Comparison of ENCODE assay signal across 8 cellular contexts in genomic region chr14:102568115-102568614, GRCh38. TPM values are rescaled to one million over a fixed set of nuclear protein-coding genes. Genes with fewer than 3 reads are reported as not detected.
DNase-seq lines count a peak whose midpoint lies in the region; ATAC-seq and TF ChIP-seq lines count a peak whose summit lies in the region.

No MANE protein-coding gene starts in this region.

- peak overlapping the region; percentile 7 for H3K27ac ChIP-seq in HUES48 (ENCODE audit: low read depth, low read length)
- H3K27ac ChIP-seq in foreskin keratinocyte: no peak overlapping the region
- H3K27ac ChIP-seq in left ventricle myocardium inferior (replicated peaks): no peak overlapping the region

- no peaks in the 10 kb centered on the region for H3K27me3 Mint-ChIP-seq in activated T-helper 17 cell treated with anti-CD3 and anti-CD28 coated beads, Interleukin-2, amount 50 U/mL, for 72 hours

- no peaks in the 10 kb centered on the region for H3K9me3 Mint-ChIP-seq in activated T-helper 17 cell treated with anti-CD3 and anti-CD28 coated beads, Interleukin-2, amount 50 U/mL, for 72 hours

- peaks cover 11% of the 10 kb centered on the region; the same call in 1 of the 2 replicates for H3K4me1 ChIP-seq in HUES48 (ENCODE audit: control insufficient read depth, insufficient read depth, low read length)
- no peaks in the 10 kb centered on the region for H3K4me1 ChIP-seq in foreskin keratinocyte
- no peaks in the 10 kb centered on the region for H3K4me1 ChIP-seq in left ventricle myocardium inferior

- no peak overlapping the region for H3K9ac ChIP-seq in HUES48 (ENCODE audit: low read depth, low read length)

- TF ChIP-seq CTCF in foreskin keratinocyte (conservative IDR thresholded peaks at IDR 0.05): no peak
- no peak for TF ChIP-seq CTCF in left ventricle myocardium inferior (IDR thresholded peaks at IDR 0.05; ENCODE audit: borderline replicate concordance)

- peak; percentile 68 for DNase-seq in activated CD4-positive, alpha-beta T cell treated with anti-CD3 and anti-CD28 coated beads for 48 hours
- DNase-seq in foreskin keratinocyte (peak; percentile 41 to 77), NCI-H1105 treated with DMSO at 0.1 percent for 48 hours (lab: John Stamatoyannopoulos, UW) (no peak), left ventricle myocardium inferior (no peak)
- DNase-seq in stimulated activated CD8-positive, alpha-beta memory T cell treated with anti-CD3 and anti-CD28 coated beads, Interleukin-15, amount 100 ng/mL, for 1 hour (ENCODE audit: low read depth): peak; percentile 17

- H3K4me3 Mint-ChIP-seq in activated T-helper 17 cell treated with anti-CD3 and anti-CD28 coated beads, Interleukin-2, amount 50 U/mL, for 72 hours: no peak overlapping the region

- H3K27me3 ChIP-seq in HUES48 (ENCODE audit: control insufficient read depth, insufficient read depth, low read length) (no peaks in the 10 kb centered on the region), foreskin keratinocyte (no peaks in the 10 kb centered on the region), left ventricle myocardium inferior (ENCODE audit: low read depth) (peaks cover 4% of the 10 kb centered on the region)

- peak; percentile 74 for ATAC-seq in foreskin keratinocyte
- ATAC-seq in GM21786 (IDR thresholded peaks at IDR 0.05; ENCODE audit: unreplicated experiment): no peak
- ATAC-seq in activated T-helper 17 cell treated with anti-CD3 and anti-CD28 coated beads, Interleukin-2, amount 50 U/mL, for 72 hours (replicated peaks): no peak

- H3K36me3 ChIP-seq in HUES48 (ENCODE audit: control insufficient read depth, insufficient read depth, low read length) (no peaks in the 10 kb centered on the region), left ventricle myocardium inferior (no peaks in the 10 kb centered on the region)

- peaks cover 10% of the 10 kb centered on the region for H3K4me1 Mint-ChIP-seq in activated T-helper 17 cell treated with anti-CD3 and anti-CD28 coated beads, Interleukin-2, amount 50 U/mL, for 72 hours

- intact Hi-C loops in left ventricle myocardium inferior (cut with micrococcal nuclease): no loop called here

- H3K36me3 Mint-ChIP-seq in activated T-helper 17 cell treated with anti-CD3 and anti-CD28 coated beads, Interleukin-2, amount 50 U/mL, for 72 hours (ENCODE audit: low read depth): no peaks in the 10 kb centered on the region

- no peak overlapping the region for H3K27ac Mint-ChIP-seq in activated T-helper 17 cell treated with anti-CD3 and anti-CD28 coated beads, Interleukin-2, amount 50 U/mL, for 72 hours

- H3K4me3 ChIP-seq in HUES48 (ENCODE audit: low read depth, low read length) (peak overlapping the region; percentile 23; the same call in 1 of the 2 replicates), left ventricle myocardium inferior (no peak overlapping the region)

- no peaks in the 10 kb centered on the region; the same call in 1 of the 2 replicates for H3K9me3 ChIP-seq in HUES48 (ENCODE audit: control insufficient read depth, insufficient read depth, low read length)
- H3K9me3 ChIP-seq in left ventricle myocardium inferior (replicated peaks): peaks cover 4% of the 10 kb centered on the region

RNA-seq across cellular contexts. Expression of gene RCOR1, which starts 24.3 kb away (rescaled TPM):
- total RNA-seq in foreskin keratinocyte (27.7 and 31.7 TPM in 2 replicates), left ventricle myocardium inferior (11.0 TPM)
- polyA plus RNA-seq in foreskin keratinocyte: 9.0 and 9.4 TPM in 2 replicates
- 10 to 100 TPM; 16.4 to 23.6 TPM for total RNA-seq in activated T-helper 17 cell treated with anti-CD3 and anti-CD28 coated beads, Interleukin-2, amount 50 U/mL, for 72 hours

RNA-seq across cellular contexts. Expression of gene ANKRD9, which starts 58.6 kb away (rescaled TPM):
- 6.7 and 7.8 TPM in 2 replicates for total RNA-seq in foreskin keratinocyte
- 9.3 and 9.5 TPM in 2 replicates for polyA plus RNA-seq in foreskin keratinocyte
- 158 TPM for total RNA-seq in left ventricle myocardium inferior
- 1 to 10 TPM; 6.0 to 6.9 TPM for total RNA-seq in activated T-helper 17 cell treated with anti-CD3 and anti-CD28 coated beads, Interleukin-2, amount 50 U/mL, for 72 hours

Comparison
In these comparisons a context has a peak if more than half of its experiments do, and no peak if none do; other contexts are left out.
1. DNase-seq: peak in activated CD4-positive, alpha-beta T cell treated with anti-CD3 and anti-CD28 coated beads for 48 hours (single experiment), foreskin keratinocyte (2 of 2) and stimulated activated CD8-positive, alpha-beta memory T cell treated with anti-CD3 and anti-CD28 coated beads, Interleukin-15, amount 100 ng/mL, for 1 hour (single experiment); none in NCI-H1105 treated with DMSO at 0.1 percent for 48 hours (single experiment) and left ventricle myocardium inferior (single experiment).
2. RNA of gene ANKRD9, which starts 58.6 kb away (total RNA-seq): 158 TPM in left ventricle myocardium inferior (single experiment); 6.7 to 7.8 TPM in foreskin keratinocyte and 6.0 to 6.9 TPM in activated T-helper 17 cell treated with anti-CD3 and anti-CD28 coated beads, Interleukin-2, amount 50 U/mL, for 72 hours; every median in the first group is over 10 times any median in the second.